ENCODE assay signal across 1 cellular context in genomic region chr4:138788857-138789256, GRCh38.
TF ChIP-seq lines count a peak whose summit lies in the region.

No MANE protein-coding gene starts in this region.

TF ChIP-seq in K562, 482 proteins besides CTCF, POLR2A, EP300 and RAD21 (continued from another document and continues in another):
- no peak for TF ChIP-seq CHD7 (IDR thresholded peaks at IDR 0.05; ENCODE audit: low read depth, low read length)
- TF ChIP-seq TFE3 (CRISPR knock-in tag; IDR thresholded peaks at IDR 0.05), result peak; percentile 49
- TF ChIP-seq ZNF518B (CRISPR knock-in tag; IDR thresholded peaks at IDR 0.05), result no peak
- TF ChIP-seq PHTF2 (CRISPR knock-in tag; IDR thresholded peaks at IDR 0.05), result no peak
- no peak for TF ChIP-seq DNMT1 (IDR thresholded peaks at IDR 0.05)
- TF ChIP-seq NCOR1 (IDR thresholded peaks at IDR 0.05), result 0 out of 2 replicates have a peak, but pooled peaks have one; percentile 32
- TF ChIP-seq ZBTB11 (CRISPR knock-in tag; IDR thresholded peaks at IDR 0.05), result no peak
- no peak for TF ChIP-seq RFX1 (IDR thresholded peaks at IDR 0.05)
- TF ChIP-seq HMBOX1 (IDR thresholded peaks at IDR 0.05), result no peak
- no peak for TF ChIP-seq SREBF2 (CRISPR knock-in tag; IDR thresholded peaks at IDR 0.05)
- no peak for TF ChIP-seq SP2 (IDR thresholded peaks at IDR 0.05; ENCODE audit: extremely low read depth, low read depth, low read length, poor library complexity, severe bottlenecking)
- no peak for TF ChIP-seq RBM17 (IDR thresholded peaks at IDR 0.05; ENCODE audit: borderline replicate concordance, low read depth, low read length)
- peak in 1 of 2 experiments; percentile 35; a peak in 1 of 4 replicates for TF ChIP-seq MNT (conservative IDR thresholded peaks at IDR 0.05)
- TF ChIP-seq TCF3 (CRISPR knock-in tag; IDR thresholded peaks at IDR 0.05), result peak; percentile 69
- no peak for TF ChIP-seq ZBTB9 (CRISPR knock-in tag; IDR thresholded peaks at IDR 0.05)
- no peak for TF ChIP-seq SRSF1 (IDR thresholded peaks at IDR 0.05; ENCODE audit: low read depth, low read length)
- no peak for TF ChIP-seq ZNF655 (CRISPR knock-in tag; IDR thresholded peaks at IDR 0.05)
- TF ChIP-seq ZNF146 (CRISPR knock-in tag; IDR thresholded peaks at IDR 0.05; ENCODE audit: unreplicated experiment), result no peak
- no peak for TF ChIP-seq ZNF699 (CRISPR knock-in tag; IDR thresholded peaks at IDR 0.05; ENCODE audit: insufficient replicate concordance)
